In the genomic region with DNA sequence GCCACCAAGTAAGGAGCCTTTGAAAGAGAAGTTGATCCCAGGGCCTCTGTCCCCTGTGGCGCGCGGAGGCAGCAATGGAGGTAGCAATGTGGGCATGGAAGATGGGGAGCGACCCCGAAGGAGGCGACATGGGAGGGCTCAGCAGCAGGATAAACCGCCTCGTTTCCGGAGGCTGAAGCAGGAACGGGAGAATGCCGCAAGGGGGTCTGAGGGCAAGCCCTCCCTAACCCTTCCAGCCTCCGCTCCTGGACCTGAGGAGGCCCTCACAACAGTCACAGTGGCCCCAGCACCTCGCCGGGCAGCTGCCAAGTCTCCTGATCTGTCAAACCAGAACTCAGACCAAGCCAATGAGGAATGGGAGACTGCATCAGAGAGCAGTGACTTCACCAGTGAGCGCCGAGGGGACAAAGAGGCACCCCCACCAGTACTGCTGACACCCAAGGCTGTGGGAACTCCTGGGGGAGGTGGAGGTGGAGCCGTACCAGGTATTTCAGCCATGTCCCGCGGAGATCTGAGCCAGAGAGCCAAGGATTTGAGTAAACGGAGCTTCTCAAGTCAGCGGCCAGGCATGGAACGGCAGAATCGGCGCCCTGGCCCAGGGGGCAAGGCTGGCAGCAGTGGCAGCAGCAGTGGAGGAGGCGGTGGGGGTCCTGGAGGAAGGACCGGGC, we compare ENCODE assay signal across 2 cellular contexts.
TF ChIP-seq lines count a peak whose summit lies in the region.

No MANE protein-coding gene starts in this region.

TF ChIP-seq in GM23338, 12 proteins besides CTCF, POLR2A, EP300 and RAD21:
- TF ChIP-seq ZNF114 (CRISPR knock-in tag; IDR thresholded peaks at IDR 0.05), result no peak
- TF ChIP-seq POLR2AphosphoS5 (IDR thresholded peaks at IDR 0.05; ENCODE audit: low read depth), result peak; percentile 48; the same call in 1 of the 2 replicates
TF ChIP-seq in GM23338: peak in this region for 1.

TF ChIP-seq in K562, 482 proteins besides CTCF, POLR2A, EP300 and RAD21 (continues in another document):
- TF ChIP-seq ZNF347 (CRISPR knock-in tag; IDR thresholded peaks at IDR 0.05; ENCODE audit: low read depth), result no peak
- TF ChIP-seq ZBTB17 (CRISPR knock-in tag; IDR thresholded peaks at IDR 0.05), result no peak
- no peak for TF ChIP-seq KAT8 (IDR thresholded peaks at IDR 0.05; ENCODE audit: low read depth)
- TF ChIP-seq, protein P1, sequence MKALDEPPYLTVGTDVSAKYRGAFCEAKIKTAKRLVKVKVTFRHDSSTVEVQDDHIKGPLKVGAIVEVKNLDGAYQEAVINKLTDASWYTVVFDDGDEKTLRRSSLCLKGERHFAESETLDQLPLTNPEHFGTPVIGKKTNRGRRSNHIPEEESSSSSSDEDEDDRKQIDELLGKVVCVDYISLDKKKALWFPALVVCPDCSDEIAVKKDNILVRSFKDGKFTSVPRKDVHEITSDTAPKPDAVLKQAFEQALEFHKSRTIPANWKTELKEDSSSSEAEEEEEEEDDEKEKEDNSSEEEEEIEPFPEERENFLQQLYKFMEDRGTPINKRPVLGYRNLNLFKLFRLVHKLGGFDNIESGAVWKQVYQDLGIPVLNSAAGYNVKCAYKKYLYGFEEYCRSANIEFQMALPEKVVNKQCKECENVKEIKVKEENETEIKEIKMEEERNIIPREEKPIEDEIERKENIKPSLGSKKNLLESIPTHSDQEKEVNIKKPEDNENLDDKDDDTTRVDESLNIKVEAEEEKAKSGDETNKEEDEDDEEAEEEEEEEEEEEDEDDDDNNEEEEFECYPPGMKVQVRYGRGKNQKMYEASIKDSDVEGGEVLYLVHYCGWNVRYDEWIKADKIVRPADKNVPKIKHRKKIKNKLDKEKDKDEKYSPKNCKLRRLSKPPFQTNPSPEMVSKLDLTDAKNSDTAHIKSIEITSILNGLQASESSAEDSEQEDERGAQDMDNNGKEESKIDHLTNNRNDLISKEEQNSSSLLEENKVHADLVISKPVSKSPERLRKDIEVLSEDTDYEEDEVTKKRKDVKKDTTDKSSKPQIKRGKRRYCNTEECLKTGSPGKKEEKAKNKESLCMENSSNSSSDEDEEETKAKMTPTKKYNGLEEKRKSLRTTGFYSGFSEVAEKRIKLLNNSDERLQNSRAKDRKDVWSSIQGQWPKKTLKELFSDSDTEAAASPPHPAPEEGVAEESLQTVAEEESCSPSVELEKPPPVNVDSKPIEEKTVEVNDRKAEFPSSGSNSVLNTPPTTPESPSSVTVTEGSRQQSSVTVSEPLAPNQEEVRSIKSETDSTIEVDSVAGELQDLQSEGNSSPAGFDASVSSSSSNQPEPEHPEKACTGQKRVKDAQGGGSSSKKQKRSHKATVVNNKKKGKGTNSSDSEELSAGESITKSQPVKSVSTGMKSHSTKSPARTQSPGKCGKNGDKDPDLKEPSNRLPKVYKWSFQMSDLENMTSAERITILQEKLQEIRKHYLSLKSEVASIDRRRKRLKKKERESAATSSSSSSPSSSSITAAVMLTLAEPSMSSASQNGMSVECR (CRISPR knock-in tag; IDR thresholded peaks at IDR 0.05), result 0 out of 2 replicates have a peak, but pooled peaks have one; percentile 32
- TF ChIP-seq RCOR1 (IDR thresholded peaks at IDR 0.05; ENCODE audit: borderline replicate concordance in 1 of 2, low read depth in 2 of 2, low read length in 2 of 2), result no peak
- TF ChIP-seq, protein P2, sequence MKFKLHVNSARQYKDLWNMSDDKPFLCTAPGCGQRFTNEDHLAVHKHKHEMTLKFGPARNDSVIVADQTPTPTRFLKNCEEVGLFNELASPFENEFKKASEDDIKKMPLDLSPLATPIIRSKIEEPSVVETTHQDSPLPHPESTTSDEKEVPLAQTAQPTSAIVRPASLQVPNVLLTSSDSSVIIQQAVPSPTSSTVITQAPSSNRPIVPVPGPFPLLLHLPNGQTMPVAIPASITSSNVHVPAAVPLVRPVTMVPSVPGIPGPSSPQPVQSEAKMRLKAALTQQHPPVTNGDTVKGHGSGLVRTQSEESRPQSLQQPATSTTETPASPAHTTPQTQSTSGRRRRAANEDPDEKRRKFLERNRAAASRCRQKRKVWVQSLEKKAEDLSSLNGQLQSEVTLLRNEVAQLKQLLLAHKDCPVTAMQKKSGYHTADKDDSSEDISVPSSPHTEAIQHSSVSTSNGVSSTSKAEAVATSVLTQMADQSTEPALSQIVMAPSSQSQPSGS (CRISPR knock-in tag; IDR thresholded peaks at IDR 0.05), result no peak
- TF ChIP-seq, protein P3, sequence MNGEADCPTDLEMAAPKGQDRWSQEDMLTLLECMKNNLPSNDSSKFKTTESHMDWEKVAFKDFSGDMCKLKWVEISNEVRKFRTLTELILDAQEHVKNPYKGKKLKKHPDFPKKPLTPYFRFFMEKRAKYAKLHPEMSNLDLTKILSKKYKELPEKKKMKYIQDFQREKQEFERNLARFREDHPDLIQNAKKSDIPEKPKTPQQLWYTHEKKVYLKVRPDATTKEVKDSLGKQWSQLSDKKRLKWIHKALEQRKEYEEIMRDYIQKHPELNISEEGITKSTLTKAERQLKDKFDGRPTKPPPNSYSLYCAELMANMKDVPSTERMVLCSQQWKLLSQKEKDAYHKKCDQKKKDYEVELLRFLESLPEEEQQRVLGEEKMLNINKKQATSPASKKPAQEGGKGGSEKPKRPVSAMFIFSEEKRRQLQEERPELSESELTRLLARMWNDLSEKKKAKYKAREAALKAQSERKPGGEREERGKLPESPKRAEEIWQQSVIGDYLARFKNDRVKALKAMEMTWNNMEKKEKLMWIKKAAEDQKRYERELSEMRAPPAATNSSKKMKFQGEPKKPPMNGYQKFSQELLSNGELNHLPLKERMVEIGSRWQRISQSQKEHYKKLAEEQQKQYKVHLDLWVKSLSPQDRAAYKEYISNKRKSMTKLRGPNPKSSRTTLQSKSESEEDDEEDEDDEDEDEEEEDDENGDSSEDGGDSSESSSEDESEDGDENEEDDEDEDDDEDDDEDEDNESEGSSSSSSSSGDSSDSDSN (IDR thresholded peaks at IDR 0.05; ENCODE audit: borderline replicate concordance in 1 of 2, low read depth in 2 of 2, low read length in 2 of 2), result no peak
- TF ChIP-seq POLR2B (IDR thresholded peaks at IDR 0.05; ENCODE audit: low read depth, partially characterized antibody), result peak; percentile 73
- TF ChIP-seq, protein P4, sequence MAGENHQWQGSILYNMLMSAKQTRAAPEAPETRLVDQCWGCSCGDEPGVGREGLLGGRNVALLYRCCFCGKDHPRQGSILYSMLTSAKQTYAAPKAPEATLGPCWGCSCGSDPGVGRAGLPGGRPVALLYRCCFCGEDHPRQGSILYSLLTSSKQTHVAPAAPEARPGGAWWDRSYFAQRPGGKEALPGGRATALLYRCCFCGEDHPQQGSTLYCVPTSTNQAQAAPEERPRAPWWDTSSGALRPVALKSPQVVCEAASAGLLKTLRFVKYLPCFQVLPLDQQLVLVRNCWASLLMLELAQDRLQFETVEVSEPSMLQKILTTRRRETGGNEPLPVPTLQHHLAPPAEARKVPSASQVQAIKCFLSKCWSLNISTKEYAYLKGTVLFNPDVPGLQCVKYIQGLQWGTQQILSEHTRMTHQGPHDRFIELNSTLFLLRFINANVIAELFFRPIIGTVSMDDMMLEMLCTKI (IDR thresholded peaks at IDR 0.05; ENCODE audit: partially characterized antibody), result no peak
- peak; percentile 73 for TF ChIP-seq SIRT6 (IDR thresholded peaks at IDR 0.05; ENCODE audit: low read depth, low read length)
- TF ChIP-seq, protein P5, sequence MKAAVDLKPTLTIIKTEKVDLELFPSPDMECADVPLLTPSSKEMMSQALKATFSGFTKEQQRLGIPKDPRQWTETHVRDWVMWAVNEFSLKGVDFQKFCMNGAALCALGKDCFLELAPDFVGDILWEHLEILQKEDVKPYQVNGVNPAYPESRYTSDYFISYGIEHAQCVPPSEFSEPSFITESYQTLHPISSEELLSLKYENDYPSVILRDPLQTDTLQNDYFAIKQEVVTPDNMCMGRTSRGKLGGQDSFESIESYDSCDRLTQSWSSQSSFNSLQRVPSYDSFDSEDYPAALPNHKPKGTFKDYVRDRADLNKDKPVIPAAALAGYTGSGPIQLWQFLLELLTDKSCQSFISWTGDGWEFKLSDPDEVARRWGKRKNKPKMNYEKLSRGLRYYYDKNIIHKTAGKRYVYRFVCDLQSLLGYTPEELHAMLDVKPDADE (conservative IDR thresholded peaks at IDR 0.05; ENCODE audit: control insufficient read depth, low read depth, low read length), result no peak
- TF ChIP-seq, protein P6, sequence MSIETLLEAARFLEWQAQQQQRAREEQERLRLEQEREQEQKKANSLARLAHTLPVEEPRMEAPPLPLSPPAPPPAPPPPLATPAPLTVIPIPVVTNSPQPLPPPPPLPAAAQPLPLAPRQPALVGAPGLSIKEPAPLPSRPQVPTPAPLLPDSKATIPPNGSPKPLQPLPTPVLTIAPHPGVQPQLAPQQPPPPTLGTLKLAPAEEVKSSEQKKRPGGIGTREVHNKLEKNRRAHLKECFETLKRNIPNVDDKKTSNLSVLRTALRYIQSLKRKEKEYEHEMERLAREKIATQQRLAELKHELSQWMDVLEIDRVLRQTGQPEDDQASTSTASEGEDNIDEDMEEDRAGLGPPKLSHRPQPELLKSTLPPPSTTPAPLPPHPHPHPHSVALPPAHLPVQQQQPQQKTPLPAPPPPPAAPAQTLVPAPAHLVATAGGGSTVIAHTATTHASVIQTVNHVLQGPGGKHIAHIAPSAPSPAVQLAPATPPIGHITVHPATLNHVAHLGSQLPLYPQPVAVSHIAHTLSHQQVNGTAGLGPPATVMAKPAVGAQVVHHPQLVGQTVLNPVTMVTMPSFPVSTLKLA (conservative IDR thresholded peaks at IDR 0.05), result no peak
- no peak for TF ChIP-seq GABPB2 (CRISPR knock-in tag; conservative IDR thresholded peaks at IDR 0.05)
- no peak for TF ChIP-seq TEAD1 (CRISPR knock-in tag; IDR thresholded peaks at IDR 0.05)
- TF ChIP-seq SRSF9 (IDR thresholded peaks at IDR 0.05; ENCODE audit: borderline replicate concordance, low read depth, low read length), result no peak
- TF ChIP-seq GATAD2A (IDR thresholded peaks at IDR 0.05), result no peak
- 0 out of 2 replicates have a peak, but pooled peaks have one; percentile 69 for TF ChIP-seq NR2F6 (CRISPR knock-in tag; IDR thresholded peaks at IDR 0.05)
- TF ChIP-seq RBM22 (IDR thresholded peaks at IDR 0.05; ENCODE audit: low read depth, low read length, poor library complexity, severe bottlenecking), result peak; percentile 88
- peak; percentile 85 for TF ChIP-seq POLR2G (IDR thresholded peaks at IDR 0.05; ENCODE audit: low read depth, low read length)
- TF ChIP-seq, protein P7, sequence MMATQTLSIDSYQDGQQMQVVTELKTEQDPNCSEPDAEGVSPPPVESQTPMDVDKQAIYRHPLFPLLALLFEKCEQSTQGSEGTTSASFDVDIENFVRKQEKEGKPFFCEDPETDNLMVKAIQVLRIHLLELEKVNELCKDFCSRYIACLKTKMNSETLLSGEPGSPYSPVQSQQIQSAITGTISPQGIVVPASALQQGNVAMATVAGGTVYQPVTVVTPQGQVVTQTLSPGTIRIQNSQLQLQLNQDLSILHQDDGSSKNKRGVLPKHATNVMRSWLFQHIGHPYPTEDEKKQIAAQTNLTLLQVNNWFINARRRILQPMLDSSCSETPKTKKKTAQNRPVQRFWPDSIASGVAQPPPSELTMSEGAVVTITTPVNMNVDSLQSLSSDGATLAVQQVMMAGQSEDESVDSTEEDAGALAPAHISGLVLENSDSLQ (IDR thresholded peaks at IDR 0.05), result no peak
- TF ChIP-seq, protein P8, sequence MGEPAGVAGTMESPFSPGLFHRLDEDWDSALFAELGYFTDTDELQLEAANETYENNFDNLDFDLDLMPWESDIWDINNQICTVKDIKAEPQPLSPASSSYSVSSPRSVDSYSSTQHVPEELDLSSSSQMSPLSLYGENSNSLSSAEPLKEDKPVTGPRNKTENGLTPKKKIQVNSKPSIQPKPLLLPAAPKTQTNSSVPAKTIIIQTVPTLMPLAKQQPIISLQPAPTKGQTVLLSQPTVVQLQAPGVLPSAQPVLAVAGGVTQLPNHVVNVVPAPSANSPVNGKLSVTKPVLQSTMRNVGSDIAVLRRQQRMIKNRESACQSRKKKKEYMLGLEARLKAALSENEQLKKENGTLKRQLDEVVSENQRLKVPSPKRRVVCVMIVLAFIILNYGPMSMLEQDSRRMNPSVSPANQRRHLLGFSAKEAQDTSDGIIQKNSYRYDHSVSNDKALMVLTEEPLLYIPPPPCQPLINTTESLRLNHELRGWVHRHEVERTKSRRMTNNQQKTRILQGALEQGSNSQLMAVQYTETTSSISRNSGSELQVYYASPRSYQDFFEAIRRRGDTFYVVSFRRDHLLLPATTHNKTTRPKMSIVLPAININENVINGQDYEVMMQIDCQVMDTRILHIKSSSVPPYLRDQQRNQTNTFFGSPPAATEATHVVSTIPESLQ (CRISPR knock-in tag; IDR thresholded peaks at IDR 0.05), result no peak
- TF ChIP-seq, protein P9, sequence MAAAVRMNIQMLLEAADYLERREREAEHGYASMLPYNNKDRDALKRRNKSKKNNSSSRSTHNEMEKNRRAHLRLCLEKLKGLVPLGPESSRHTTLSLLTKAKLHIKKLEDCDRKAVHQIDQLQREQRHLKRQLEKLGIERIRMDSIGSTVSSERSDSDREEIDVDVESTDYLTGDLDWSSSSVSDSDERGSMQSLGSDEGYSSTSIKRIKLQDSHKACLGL (CRISPR knock-in tag; IDR thresholded peaks at IDR 0.05; ENCODE audit: borderline replicate concordance, poor library complexity, severe bottlenecking), result no peak
- no peak for TF ChIP-seq SNIP1 (IDR thresholded peaks at IDR 0.05; ENCODE audit: low read depth)
- peak; percentile 72 for TF ChIP-seq SUPT5H (IDR thresholded peaks at IDR 0.05)
- no peak for TF ChIP-seq DIDO1 (tag; IDR thresholded peaks at IDR 0.05; ENCODE audit: low read depth)
- no peak for TF ChIP-seq RBM25 (IDR thresholded peaks at IDR 0.05; ENCODE audit: low read depth, low read length, severe bottlenecking)
- TF ChIP-seq POLR2AphosphoS2 (IDR thresholded peaks at IDR 0.05; ENCODE audit: low read length), result no peak; the same call in none of the 2 replicates
- no peak for TF ChIP-seq ZNF696 (CRISPR knock-in tag; conservative IDR thresholded peaks at IDR 0.05)
- no peak for TF ChIP-seq EP400 (IDR thresholded peaks at IDR 0.05)
- no peak for TF ChIP-seq RBM15 (IDR thresholded peaks at IDR 0.05; ENCODE audit: insufficient read depth, low read length)
- no peak for TF ChIP-seq JUND (IDR thresholded peaks at IDR 0.05; ENCODE audit: borderline replicate concordance, low read depth, low read length)
- no peak for TF ChIP-seq JUND (tag; IDR thresholded peaks at IDR 0.05; ENCODE audit: borderline replicate concordance, low read depth, low read length)
- no peak for TF ChIP-seq CTBP1 (IDR thresholded peaks at IDR 0.05; ENCODE audit: borderline replicate concordance)
- no peak for TF ChIP-seq HNRNPLL (IDR thresholded peaks at IDR 0.05; ENCODE audit: low read depth, low read length, poor library complexity, severe bottlenecking)
- TF ChIP-seq, protein P10, sequence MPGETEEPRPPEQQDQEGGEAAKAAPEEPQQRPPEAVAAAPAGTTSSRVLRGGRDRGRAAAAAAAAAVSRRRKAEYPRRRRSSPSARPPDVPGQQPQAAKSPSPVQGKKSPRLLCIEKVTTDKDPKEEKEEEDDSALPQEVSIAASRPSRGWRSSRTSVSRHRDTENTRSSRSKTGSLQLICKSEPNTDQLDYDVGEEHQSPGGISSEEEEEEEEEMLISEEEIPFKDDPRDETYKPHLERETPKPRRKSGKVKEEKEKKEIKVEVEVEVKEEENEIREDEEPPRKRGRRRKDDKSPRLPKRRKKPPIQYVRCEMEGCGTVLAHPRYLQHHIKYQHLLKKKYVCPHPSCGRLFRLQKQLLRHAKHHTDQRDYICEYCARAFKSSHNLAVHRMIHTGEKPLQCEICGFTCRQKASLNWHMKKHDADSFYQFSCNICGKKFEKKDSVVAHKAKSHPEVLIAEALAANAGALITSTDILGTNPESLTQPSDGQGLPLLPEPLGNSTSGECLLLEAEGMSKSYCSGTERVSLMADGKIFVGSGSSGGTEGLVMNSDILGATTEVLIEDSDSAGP (CRISPR knock-in tag; IDR thresholded peaks at IDR 0.05), result no peak
- peak; percentile 78; the same call in 1 of the 2 replicates for TF ChIP-seq MTA3 (IDR thresholded peaks at IDR 0.05; ENCODE audit: borderline replicate concordance)
- no peak for TF ChIP-seq SREBF2 (CRISPR knock-in tag; IDR thresholded peaks at IDR 0.05)
- no peak for TF ChIP-seq EGR1 (conservative IDR thresholded peaks at IDR 0.05)
- peak; percentile 76 for TF ChIP-seq RBFOX2 (IDR thresholded peaks at IDR 0.05; ENCODE audit: low read depth, low read length)
- TF ChIP-seq ZNF431 (CRISPR knock-in tag; IDR thresholded peaks at IDR 0.05), result no peak
